8 cellular contexts compared by ENCODE assay signal in the genomic region with DNA sequence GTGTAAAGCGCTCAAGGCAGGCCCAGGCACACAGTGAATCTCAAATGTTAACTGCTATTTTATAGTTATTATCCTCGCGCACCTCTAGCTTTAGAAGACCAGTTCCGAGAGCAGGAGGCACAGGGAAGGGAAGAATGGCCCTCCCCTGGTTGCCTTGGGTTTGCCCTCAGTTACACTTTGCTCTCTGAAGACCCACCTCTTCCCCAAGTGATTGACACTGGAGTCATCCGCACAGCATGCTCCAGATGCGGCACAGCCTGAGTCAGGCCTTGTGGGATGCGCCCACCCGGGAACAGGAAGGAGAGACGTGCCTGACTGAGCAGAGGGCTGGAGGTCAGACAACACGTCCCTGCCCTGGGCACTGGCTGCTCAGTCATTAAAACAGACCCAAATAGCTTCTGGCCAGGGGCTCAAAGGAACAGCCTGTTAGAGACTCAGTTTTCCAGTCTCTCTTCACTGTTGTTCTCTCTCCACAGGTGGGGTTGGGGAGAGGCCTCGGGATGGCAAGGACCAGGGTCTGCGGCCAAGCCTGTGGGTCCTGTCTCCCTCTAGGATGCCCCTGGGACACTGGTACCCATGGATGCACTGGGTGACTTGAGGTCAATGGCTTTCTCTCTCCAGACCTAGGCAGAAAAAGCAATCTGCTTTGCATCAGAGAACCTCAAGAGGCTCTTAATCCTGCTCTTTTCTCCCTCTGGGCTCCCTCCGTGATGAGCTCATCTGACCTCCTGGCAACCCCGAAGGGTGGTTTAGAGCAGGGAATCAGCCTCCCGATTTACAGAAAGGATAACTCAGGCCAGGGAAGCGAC. TPM values are rescaled to one million over a fixed set of nuclear protein-coding genes. Genes with fewer than 3 reads are reported as not detected.
DNase-seq lines count a peak whose midpoint lies in the region; ATAC-seq and TF ChIP-seq lines count a peak whose summit lies in the region.

No MANE protein-coding gene starts in this region.

- no peaks in the 10 kb centered on the region for H4K20me1 ChIP-seq in GM23248 (ENCODE audit: insufficient read depth)

- no peaks in the 10 kb centered on the region for H3K9me3 ChIP-seq in GM23248 (ENCODE audit: low read depth)
- H3K9me3 ChIP-seq in mesenchymal stem cell (ENCODE audit: control insufficient read depth, low read length) = no peaks in the 10 kb centered on the region

- peaks cover 7% of the 10 kb centered on the region for H3K79me1 ChIP-seq in mesenchymal stem cell (replicated peaks; ENCODE audit: low read length, poor library complexity, severe bottlenecking)

- H3K4me1 ChIP-seq in GM23248 (ENCODE audit: insufficient read depth) (peaks cover 22% of the 10 kb centered on the region), mesenchymal stem cell (ENCODE audit: control insufficient read depth, insufficient read depth, low read depth, low read length) (peaks cover 33% of the 10 kb centered on the region)

- H3K9ac ChIP-seq in GM23248 (peak overlapping the region; percentile 58), mesenchymal stem cell (ENCODE audit: low read length) (peak overlapping the region; percentile 78)

- no peak overlapping the region for H3K14ac ChIP-seq in mesenchymal stem cell (ENCODE audit: low read length in 2 of 2)

- peak overlapping the region; percentile 85 to 90 for H3K4ac ChIP-seq in mesenchymal stem cell (ENCODE audit: low read depth in 1 of 2, low read length in 2 of 2)

- H3K18ac ChIP-seq in mesenchymal stem cell (ENCODE audit: low read depth in 1 of 2, low read length in 2 of 2) = peak overlapping the region; percentile 88 to 98

- H3K9me2 ChIP-seq in GM23248 (ENCODE audit: insufficient read depth) = no peaks in the 10 kb centered on the region

- peak overlapping the region; percentile 45 for H2BK120ac ChIP-seq in mesenchymal stem cell (ENCODE audit: low read depth, low read length)

- H2AK5ac ChIP-seq in mesenchymal stem cell (ENCODE audit: low read length, severe bottlenecking) = peak overlapping the region; percentile 93

- peak; percentile 71 for DNase-seq in GM23248
- peak; percentile 79 to 84 for DNase-seq in NCI-H524 (lab: John Stamatoyannopoulos, UW)
- DNase-seq in choroid plexus epithelial cell (ENCODE audit: low read depth) = peak; percentile 91
- DNase-seq in mesenchymal stem cell = peak; percentile 96
- no peak for DNase-seq in occipital lobe (lab: John Stamatoyannopoulos, UW)
- DNase-seq in NCI-H1694 (lab: John Stamatoyannopoulos, UW) = no peak
- DNase-seq in NCI-H526 treated with DMSO at 0.1 percent for 48 hours (lab: John Stamatoyannopoulos, UW) = no peak

- H3K4me2 ChIP-seq in GM23248 (ENCODE audit: unreplicated experiment) (peak overlapping the region; percentile 62), mesenchymal stem cell (ENCODE audit: low read length, poor library complexity, severe bottlenecking) (peak overlapping the region; percentile 66)

- H3K36me3 ChIP-seq in GM23248 (ENCODE audit: low read depth) (no peaks in the 10 kb centered on the region), mesenchymal stem cell (ENCODE audit: control insufficient read depth in 1 of 2, insufficient read depth in 2 of 2, low read depth in 1 of 2, low read length in 2 of 2) (peaks cover 0 to 20% of the 10 kb centered on the region in 2 experiments)

- no peaks in the 10 kb centered on the region for H3K79me2 ChIP-seq in GM23248 (ENCODE audit: insufficient read depth)

- ATAC-seq in GM21529 (IDR thresholded peaks at IDR 0.05; ENCODE audit: unreplicated experiment) = no peak

- peak overlapping the region; percentile 91 for H4K91ac ChIP-seq in mesenchymal stem cell (ENCODE audit: low read length)

- no peak overlapping the region for H2BK15ac ChIP-seq in mesenchymal stem cell (ENCODE audit: low read depth, poor library complexity, severe bottlenecking)

- H2AFZ ChIP-seq in GM23248 (peak overlapping the region; percentile 65), mesenchymal stem cell (ENCODE audit: low read depth, low read length) (peak overlapping the region; percentile 6)

- H2BK5ac ChIP-seq in mesenchymal stem cell (ENCODE audit: low read depth, low read length, poor library complexity, severe bottlenecking) = peak overlapping the region; percentile 97

- peak overlapping the region; percentile 29 for H4K8ac ChIP-seq in mesenchymal stem cell (ENCODE audit: low read length)

- TF ChIP-seq CTCF in choroid plexus epithelial cell (conservative IDR thresholded peaks at IDR 0.05; ENCODE audit: low read depth, low read length) = no peak

- H3F3A ChIP-seq in GM23248 (ENCODE audit: insufficient read depth) = no peaks in the 10 kb centered on the region; the same call in 1 of the 2 replicates

- in situ Hi-C loops in GM23248 (cut with MboI) = loop anchor here (5.0 kb wide), 1 partner anchor 52 kb away; no protein-coding TSS in a partner anchor

- H3K4me3 ChIP-seq in GM23248 (no peak overlapping the region), choroid plexus epithelial cell (ENCODE audit: low read depth, low read length) (peak overlapping the region; percentile 32), mesenchymal stem cell (ENCODE audit: insufficient read depth in 1 of 2, low read depth in 1 of 2, low read length in 2 of 2) (peak overlapping the region in 1 of 2 experiments; percentile 67)

- H3K27ac ChIP-seq in GM23248 = peak overlapping the region; percentile 68
- H3K27ac ChIP-seq in mesenchymal stem cell (ENCODE audit: low read length, poor library complexity, severe bottlenecking) = peak overlapping the region; percentile 99

- H3K27me3 ChIP-seq in GM23248 (replicated peaks; ENCODE audit: insufficient read depth) = no peaks in the 10 kb centered on the region
- H3K27me3 ChIP-seq in mesenchymal stem cell (ENCODE audit: control insufficient read depth in 1 of 2, insufficient read depth in 1 of 2, low read length in 2 of 2) = no peaks in the 10 kb centered on the region

- WGBS in GM23248 (ENCODE audit: low coverage in 1 of 2, low lambda C conversion rate in 2 of 2, missing lambda C conversion rate in 2 of 2), 2 experiments = 67 to 70% methylated on average over 16 of the region's 16 CpGs
- WGBS in mesenchymal stem cell = 30% methylated on average over 16 of the region's 16 CpGs

- peak overlapping the region in 1 of 2 experiments; percentile 46 for H3K23ac ChIP-seq in mesenchymal stem cell (ENCODE audit: low read length in 2 of 2)

- peak overlapping the region; percentile 84 for H2BK12ac ChIP-seq in mesenchymal stem cell (ENCODE audit: low read length in 2 of 2)

RNA-seq across cellular contexts. Expression of gene MLXIP, which starts 13.6 kb away (rescaled TPM):
- 6.4 and 7.1 TPM in 2 replicates for total RNA-seq in GM23248 (2014; rRNA removed; shearing (Covaris generic))
- 7.4 and 7.5 TPM in 2 replicates for polyA plus RNA-seq in GM23248 (2016; fragmentation: Nextera tagmentation; extraction: Ambion mirVana)
- polyA plus RNA-seq in mesenchymal stem cell (2013, experiment 1 of 2) = 61.2 TPM
- polyA plus RNA-seq in mesenchymal stem cell (2013, experiment 2 of 2) = 58.9 TPM
- 7.6 TPM for total RNA-seq in occipital lobe

RNA-seq across cellular contexts. Expression of gene BCL7A, which starts 43.3 kb away (rescaled TPM):
- 3.4 and 4.2 TPM in 2 replicates for total RNA-seq in GM23248 (2014; rRNA removed; shearing (Covaris generic))
- 2.7 and 3.0 TPM in 2 replicates for polyA plus RNA-seq in GM23248 (2016; fragmentation: Nextera tagmentation; extraction: Ambion mirVana)
- polyA plus RNA-seq in mesenchymal stem cell (2013, experiment 1 of 2) = 6.3 TPM
- polyA plus RNA-seq in mesenchymal stem cell (2013, experiment 2 of 2) = 5.9 TPM
- total RNA-seq in occipital lobe = 103 TPM

Comparison
In these comparisons a context has a peak if more than half of its experiments do, and no peak if none do; other contexts are left out.
1. DNase-seq: peak in GM23248 (single experiment), NCI-H524 (2 of 2), choroid plexus epithelial cell (single experiment) and mesenchymal stem cell (single experiment); none in occipital lobe (single experiment), NCI-H1694 (single experiment) and NCI-H526 treated with DMSO at 0.1 percent for 48 hours (single experiment).
2. RNA of gene BCL7A, which starts 43.3 kb away (total RNA-seq): 103 TPM in occipital lobe (single experiment); 3.4 to 4.2 TPM in GM23248; every median in the first group is over 10 times any median in the second.